Comparison of ENCODE assay signal across 20 cellular contexts in the genomic region with DNA sequence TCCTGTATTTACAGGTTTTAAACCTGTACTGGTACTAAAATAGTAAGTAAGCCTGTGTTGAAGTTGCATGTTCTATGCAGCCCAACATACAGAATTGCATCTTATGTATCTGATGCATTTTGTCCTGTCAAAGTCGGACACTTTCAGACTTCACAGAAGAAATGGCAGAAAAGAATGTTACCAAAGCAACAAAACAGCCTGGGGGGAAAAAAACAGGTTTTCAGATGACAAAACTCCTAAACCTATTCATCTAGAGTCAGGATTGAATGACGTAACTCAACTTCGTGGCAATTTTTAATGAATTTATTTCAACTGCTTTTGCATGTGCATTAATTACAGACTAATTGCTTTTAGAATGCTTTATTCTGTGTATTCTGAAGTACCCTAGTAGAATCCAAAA. TPM values are rescaled to one million over a fixed set of nuclear protein-coding genes. Genes with fewer than 3 reads are reported as not detected.
DNase-seq lines count a peak whose midpoint lies in the region; TF ChIP-seq lines count a peak whose summit lies in the region.
"Had no signal": no experiment of that assay in that cellular context is flagged by ENCODE, and none has a peak within 500 bp of the region (broad histone marks: within the 10 kb centered on the region; RNA-seq: fewer than 3 reads in every experiment).

No MANE protein-coding gene starts in this region.

- no peak overlapping the region for H2BK12ac ChIP-seq in trophoblast cell (ENCODE audit: low read length)

- H3K79me1 ChIP-seq in trophoblast cell (ENCODE audit: low read length), result no peaks in the 10 kb centered on the region

- no peak overlapping the region for H3K14ac ChIP-seq in trophoblast cell (ENCODE audit: low read length)

- H2AK5ac ChIP-seq in trophoblast cell (ENCODE audit: low read length), result no peak overlapping the region

- no peaks in the 10 kb centered on the region for H3K9me3 ChIP-seq in trophoblast cell (ENCODE audit: insufficient read depth, low read depth, low read length)
- H3K9me3 ChIP-seq in thyroid gland, result no peaks in the 10 kb centered on the region
- H3K9me3 ChIP-seq in ascending aorta, result no peaks in the 10 kb centered on the region
- H3K9me3 ChIP-seq: A549; BE2C; BLaER1 treated with 17β-estradiol and CSF1 and Interleukin-3, amounts not matched to agents 10 nM and 100 nM had no signal

- no peak for TF ChIP-seq CTCF in epithelial cell of esophagus (IDR thresholded peaks at IDR 0.05; ENCODE audit: insufficient read depth, low read depth, low read length, missing control alignments)
- TF ChIP-seq CTCF in thyroid gland (IDR thresholded peaks at IDR 0.05), result no peak
- TF ChIP-seq CTCF in ascending aorta (IDR thresholded peaks at IDR 0.05), result no peak

- H3K27ac ChIP-seq in trophoblast cell (ENCODE audit: low read depth, low read length), result no peak overlapping the region
- peak overlapping the region; percentile 59 to 78 (median 78) for H3K27ac ChIP-seq in thyroid gland
- H3K27ac ChIP-seq in ascending aorta, result no peak overlapping the region
- H3K27ac ChIP-seq: A549; BLaER1 treated with 17β-estradiol and CSF1 and Interleukin-3, amounts not matched to agents 10 nM and 100 nM; GM23248 had no signal

- H3K79me2 ChIP-seq in trophoblast cell (ENCODE audit: control insufficient read depth, insufficient read depth, low read length, poor library complexity), result no peaks in the 10 kb centered on the region

- no peaks in the 10 kb centered on the region for H3K36me3 ChIP-seq in trophoblast cell (ENCODE audit: control insufficient read depth in 1 of 2, insufficient read depth in 2 of 2, low read length in 2 of 2)
- H3K36me3 ChIP-seq in thyroid gland, result no peaks in the 10 kb centered on the region
- no peaks in the 10 kb centered on the region for H3K36me3 ChIP-seq in ascending aorta
- H3K36me3 ChIP-seq: BE2C; BLaER1 treated with 17β-estradiol and CSF1 and Interleukin-3, amounts not matched to agents 10 nM and 100 nM had no signal

- H3K23ac ChIP-seq in trophoblast cell (ENCODE audit: low read length), result no peak overlapping the region

- H2AFZ ChIP-seq in trophoblast cell (ENCODE audit: insufficient read depth, low read length, poor library complexity), result no peak overlapping the region
- H2AFZ ChIP-seq: GM23248 had no signal

- no peak overlapping the region for H3K18ac ChIP-seq in trophoblast cell (ENCODE audit: low read length)

- no peak for TF ChIP-seq POLR2A in thyroid gland (IDR thresholded peaks at IDR 0.05)

- no CpG with 5 or more reads among the region's 3 CpGs for WGBS in trophoblast cell (ENCODE audit: extremely low coverage, insufficient coverage, insufficient read length)
- 84 to 87% methylated on average over 3 of the region's 3 CpGs for WGBS in thyroid gland, 2 donors

- H3K9ac ChIP-seq in trophoblast cell (ENCODE audit: low read length), result no peak overlapping the region
- H3K9ac ChIP-seq: BLaER1 treated with 17β-estradiol and CSF1 and Interleukin-3, amounts not matched to agents 10 nM and 100 nM; GM23248 had no signal

- H3K27me3 ChIP-seq in trophoblast cell (ENCODE audit: insufficient read depth, low read length), result no peaks in the 10 kb centered on the region
- H3K27me3 ChIP-seq in thyroid gland, result no peaks in the 10 kb centered on the region
- H3K27me3 ChIP-seq in ascending aorta, result no peaks in the 10 kb centered on the region
- H3K27me3 ChIP-seq: BE2C; BLaER1 treated with 17β-estradiol and CSF1 and Interleukin-3, amounts not matched to agents 10 nM and 100 nM had no signal

- H3K4me1 ChIP-seq in trophoblast cell (ENCODE audit: control insufficient read depth in 1 of 2, insufficient read depth in 2 of 2, low read length in 2 of 2), result peaks cover 0 to 5% of the 10 kb centered on the region in 2 experiments
- H3K4me1 ChIP-seq in thyroid gland, result peaks cover 33 to 66% of the 10 kb centered on the region in 2 donors
- peaks cover 4 to 18% of the 10 kb centered on the region in 2 donors for H3K4me1 ChIP-seq in ascending aorta
- H3K4me1 ChIP-seq: BE2C had no signal

- intact Hi-C loops in thyroid gland (cut with DNase I) (no loop called here), ascending aorta (cut with DNase I) (no loop called here)

- H4K91ac ChIP-seq in trophoblast cell (ENCODE audit: low read depth, low read length), result no peak overlapping the region

- H3K4ac ChIP-seq in trophoblast cell (ENCODE audit: low read depth, low read length), result no peak overlapping the region

- H2BK5ac ChIP-seq in trophoblast cell (ENCODE audit: low read depth, low read length, poor library complexity), result no peak overlapping the region

- no peak overlapping the region for H2BK120ac ChIP-seq in trophoblast cell (ENCODE audit: insufficient read depth, low read length, poor library complexity)

- no peak overlapping the region for H4K12ac ChIP-seq in trophoblast cell (ENCODE audit: low read depth, low read length)

- H4K8ac ChIP-seq in trophoblast cell (ENCODE audit: low read depth, low read length), result no peak overlapping the region

- H3K4me2 ChIP-seq in trophoblast cell (ENCODE audit: low read length), result no peak overlapping the region
- H3K4me2 ChIP-seq: A549; BLaER1 treated with 17β-estradiol and CSF1 and Interleukin-3, amounts not matched to agents 10 nM and 100 nM had no signal

- H3K4me3 ChIP-seq in epithelial cell of esophagus (ENCODE audit: low read length) (no peak overlapping the region), trophoblast cell (ENCODE audit: low read depth, low read length) (no peak overlapping the region), thyroid gland (replicated peaks in 1 of 3) (no peak overlapping the region), ascending aorta (no peak overlapping the region)
- H3K4me3 ChIP-seq: A549; BLaER1 treated with 17β-estradiol and CSF1 and Interleukin-3, amounts not matched to agents 10 nM and 100 nM; GM12878; GM23248 had no signal

- DNase-seq in epithelial cell of esophagus (ENCODE audit: low read depth), result peak; percentile 52
- peak; percentile 86 to 99 for DNase-seq in trophoblast cell
- no peak for DNase-seq in thyroid gland
- no peak for DNase-seq in activated CD4-positive, CD25-positive, alpha-beta regulatory T cell treated with anti-CD3 and anti-CD28 coated beads, Interleukin-2, amount 50 U/mL, for 72 hours
- DNase-seq in ascending aorta (ENCODE audit: low spot score in 2 of 2), result no peak
- DNase-seq in T1000 (lab: John Stamatoyannopoulos, UW), result no peak
- DNase-seq: 8988T; ACHN; AML-193; BE2C; CD4-positive, alpha-beta T cell; CD8-positive, alpha-beta memory T cell; DMS 273 treated with DMSO at 0.1 percent for 48 hours; EL; GDM1; GM23248; H9 had no signal

RNA-seq across cellular contexts. Expression of a gene that starts 28.4 kb away (rescaled TPM):
- polyA plus RNA-seq in trophoblast cell (2013), result 35.4 and 38.4 TPM in 2 replicates
- 10 to 100 TPM; 41.0 to 75.5 (median 56.7) TPM for total RNA-seq in thyroid gland
- total RNA-seq in ascending aorta, result 51.8 TPM

Comparison
In these comparisons a context has a peak if more than half of its experiments do, and no peak if none do; other contexts are left out.
1. DNase-seq: peak in epithelial cell of esophagus (single experiment) and trophoblast cell (2 of 2); none in thyroid gland (0 of 2), activated CD4-positive, CD25-positive, alpha-beta regulatory T cell treated with anti-CD3 and anti-CD28 coated beads, Interleukin-2, amount 50 U/mL, for 72 hours (single experiment), ascending aorta (0 of 2) and T1000 (single experiment).
2. H3K27ac ChIP-seq: peak in thyroid gland (3 of 3); none in trophoblast cell (single experiment) and ascending aorta (0 of 2).